ENCODE assay signal across 9 cellular contexts in genomic region chr1:185734929-185735666, GRCh38. TPM values are rescaled to one million over a fixed set of nuclear protein-coding genes. Genes with fewer than 3 reads are reported as not detected.
DNase-seq lines count a peak whose midpoint lies in the region; ATAC-seq and TF ChIP-seq lines count a peak whose summit lies in the region.
"Had no signal": no experiment of that assay in that cellular context is flagged by ENCODE, and none has a peak within 500 bp of the region (broad histone marks: within the 10 kb centered on the region; RNA-seq: fewer than 3 reads in every experiment).

No MANE protein-coding gene starts in this region.

- H3K27me3 Mint-ChIP-seq in naive thymus-derived CD4-positive, alpha-beta T cell = peaks cover 67 to 81% (median 76%) of the 10 kb centered on the region in 5 donors

- H3K9me3 ChIP-seq in naive thymus-derived CD4-positive, alpha-beta T cell (ENCODE audit: control insufficient read depth in 2 of 3, low read length in 3 of 3) = peaks cover 0 to 15% (median 0%) of the 10 kb centered on the region in 3 experiments

- peaks cover 12 to 22% (median 16%) of the 10 kb centered on the region in 7 donors for H3K4me1 Mint-ChIP-seq in naive thymus-derived CD4-positive, alpha-beta T cell

- no peak overlapping the region for H3K27ac Mint-ChIP-seq in naive thymus-derived CD4-positive, alpha-beta T cell

- intact Hi-C loops in dorsolateral prefrontal cortex (cut with DNase I) = no loop called here
- intact Hi-C loops in naive thymus-derived CD4-positive, alpha-beta T cell (cut with micrococcal nuclease) = no loop called here

- peaks cover 2 to 23% (median 9%) of the 10 kb centered on the region in 5 donors for H3K36me3 Mint-ChIP-seq in naive thymus-derived CD4-positive, alpha-beta T cell

- H3K4me1 ChIP-seq in naive thymus-derived CD4-positive, alpha-beta T cell (ENCODE audit: control insufficient read depth in 2 of 2, insufficient read depth in 2 of 2, low read length in 2 of 2) = peaks cover 0 to 3% of the 10 kb centered on the region in 2 donors

- TF ChIP-seq CTCF in AG10803 (conservative IDR thresholded peaks at IDR 0.05; ENCODE audit: low read length) (no peak), dorsolateral prefrontal cortex (IDR thresholded peaks at IDR 0.05 in 54 of 56, conservative IDR thresholded peaks at IDR 0.05 in 2 of 56; ENCODE audit: low read depth in 1 of 56, partially characterized antibody in 56 of 56) (no peak)

- no peaks in the 10 kb centered on the region for H3K36me3 ChIP-seq in naive thymus-derived CD4-positive, alpha-beta T cell (ENCODE audit: control insufficient read depth in 2 of 3, insufficient read depth in 3 of 3, low read length in 3 of 3)

- peak overlapping the region in 3 of 59 donors; percentile 5 to 32 (median 13) for H3K27ac ChIP-seq in dorsolateral prefrontal cortex
- no peak overlapping the region for H3K27ac ChIP-seq in naive thymus-derived CD4-positive, alpha-beta T cell (ENCODE audit: low read depth, low read length)
- no peak overlapping the region for H3K27ac ChIP-seq in caudate nucleus (ENCODE audit: low read depth, low read length)

- peak overlapping the region; percentile 70 for H3K4me3 ChIP-seq in AG10803 (ENCODE audit: low read length)
- peak overlapping the region in 43 of 59 donors; percentile 5 to 76 (median 57) for H3K4me3 ChIP-seq in dorsolateral prefrontal cortex
- no peak overlapping the region for H3K4me3 ChIP-seq in naive thymus-derived CD4-positive, alpha-beta T cell (ENCODE audit: low read length)

- H3K27me3 ChIP-seq in dorsolateral prefrontal cortex = peaks cover 0 to 47% (median 13%) of the 10 kb centered on the region in 45 donors
- peaks cover 0 to 5% of the 10 kb centered on the region in 2 donors for H3K27me3 ChIP-seq in naive thymus-derived CD4-positive, alpha-beta T cell (ENCODE audit: control insufficient read depth in 2 of 2, insufficient read depth in 2 of 2, low read length in 2 of 2)

- H3K4me3 Mint-ChIP-seq in naive thymus-derived CD4-positive, alpha-beta T cell = peak overlapping the region; percentile 49 to 79 (median 72)

- CTCF ChIA-PET in naive thymus-derived CD4-positive, alpha-beta T cell (lab: Charles Lee) = interaction anchor here (0.5 kb wide), 1 partner anchor 55 kb away, joined by 3 read pairs; no protein-coding TSS in a partner anchor

- POLR2A ChIA-PET in naive thymus-derived CD4-positive, alpha-beta T cell (lab: Charles Lee) = no interaction called here

- ATAC-seq in HG02798 (IDR thresholded peaks at IDR 0.05; ENCODE audit: poor library complexity, unreplicated experiment) = peak; percentile 35
- no peak for ATAC-seq in naive thymus-derived CD4-positive, alpha-beta T cell

- peaks cover 3 to 37% (median 25%) of the 10 kb centered on the region in 11 donors for H3K9me3 Mint-ChIP-seq in naive thymus-derived CD4-positive, alpha-beta T cell

- DNase-seq in AG10803 (ENCODE audit: low read depth) = peak; percentile 48
- no peak for DNase-seq in dorsolateral prefrontal cortex
- DNase-seq in naive thymus-derived CD4-positive, alpha-beta T cell = no peak
- DNase-seq in NCI-H774 (lab: John Stamatoyannopoulos, UW) = no peak
- no peak for DNase-seq in NCI-H2107 treated with DMSO at 0.1 percent for 48 hours (lab: John Stamatoyannopoulos, UW; ENCODE audit: unreplicated experiment)
- DNase-seq in inferior parietal cortex (ENCODE audit: extremely low spot score) = no peak
- no peak for DNase-seq in caudate nucleus (lab: John Stamatoyannopoulos, UW)
- DNase-seq: stimulated activated naive CD4-positive, alpha-beta T cell treated with Interleukin-2 at 50 U/mL for 16 hours had no signal

RNA-seq across cellular contexts. Expression of gene HMCN1, which starts 0.9 kb away (rescaled TPM):
- 1 to 10 TPM in 55 of 120 experiments, under 1 TPM in 65; 0.07 to 3.5 (median 0.94) TPM for total RNA-seq in dorsolateral prefrontal cortex
- total RNA-seq in naive thymus-derived CD4-positive, alpha-beta T cell = under 1 TPM in 4 of 5 experiments, not detected in 1; under 0.01 to 0.19 (median 0.16) TPM
- not detected for polyA plus RNA-seq in naive thymus-derived CD4-positive, alpha-beta T cell
